ENCODE assay signal across 9 cellular contexts in genomic region chr18:32242395-32242794, GRCh38. TPM values are rescaled to one million over a fixed set of nuclear protein-coding genes. Genes with fewer than 3 reads are reported as not detected.
"Had no signal": no experiment of that assay in that cellular context is flagged by ENCODE, and none has a peak within 500 bp of the region (broad histone marks: within the 10 kb centered on the region; RNA-seq: fewer than 3 reads in every experiment).

No MANE protein-coding gene starts in this region.

- H3K9ac ChIP-seq: GM23248 had no signal

- H3K4me3 ChIP-seq: GM23248 had no signal

- ATAC-seq: HepG2 had no signal

- FAIRE-seq: H54, HepG2 had no signal

- H2AFZ ChIP-seq: GM23248 had no signal

- DNase-seq: GM23248, GOT3, H9, HCEC 1CT, KBM-7 had no signal

- H3K27ac ChIP-seq: GM23248, HL-60 had no signal

RNA-seq across cellular contexts. Expression of gene MEP1B, which starts 52.6 kb away (rescaled TPM):
- total RNA-seq: GM23248, H9, HepG2, HT1080 had no signal
- polyA plus RNA-seq: GM23248, HepG2 had no signal
